Comparison of ENCODE assay signal across 8 cellular contexts in the genomic region with DNA sequence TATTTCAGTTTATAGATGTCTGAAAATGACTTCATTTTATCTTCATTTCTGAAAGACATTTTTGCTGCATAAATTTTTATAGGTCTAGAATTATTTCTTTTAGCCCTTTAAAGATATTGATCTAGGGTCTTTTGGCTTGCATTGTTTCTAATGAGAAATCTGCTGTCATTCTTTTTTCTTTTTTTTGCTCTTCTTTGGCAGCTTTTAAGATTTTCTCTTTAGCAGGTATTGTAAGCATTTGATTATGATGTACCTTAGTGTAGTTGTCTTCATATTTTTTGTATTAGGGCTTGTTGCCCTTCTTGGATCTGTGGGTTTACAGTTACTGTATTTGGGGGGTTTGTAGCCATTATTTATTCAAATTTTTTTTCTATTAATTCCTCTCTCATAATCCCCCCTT.
"Had no signal": no experiment of that assay in that cellular context is flagged by ENCODE, and none has a peak within 500 bp of the region (broad histone marks: within the 10 kb centered on the region; RNA-seq: fewer than 3 reads in every experiment).

No MANE protein-coding gene starts in this region.

- ATAC-seq: GM12878 had no signal

- FAIRE-seq: G401.6, GM12878, GM12891, GM12892, GM18507, GM19239 had no signal

- DNase-seq: GDM1, GF-D8 had no signal

- H3K4me3 ChIP-seq: GM12878 had no signal
